Comparison of ENCODE assay signal across 8 cellular contexts in genomic region chr6:51959744-51960383, GRCh38.
DNase-seq lines count a peak whose midpoint lies in the region; ATAC-seq and FAIRE-seq lines count a peak whose summit lies in the region.

No MANE protein-coding gene starts in this region.

- no peak overlapping the region for H3K4me3 ChIP-seq in small intestine (ENCODE audit: low read depth in 1 of 2, low read length in 2 of 2)

- FAIRE-seq in small intestine (lab: Jason Lieb, UNC), result no peak

- ATAC-seq in GM19455 (IDR thresholded peaks at IDR 0.05; ENCODE audit: unreplicated experiment) (peak; percentile 85), HG03565 (IDR thresholded peaks at IDR 0.05; ENCODE audit: unreplicated experiment) (peak; percentile 85)

- H3K27ac ChIP-seq in small intestine (ENCODE audit: low read depth in 1 of 2, low read length in 1 of 2), result no peak overlapping the region

- no peaks in the 10 kb centered on the region for H3K36me3 ChIP-seq in small intestine (ENCODE audit: control insufficient read depth in 2 of 2, insufficient read depth in 2 of 2, low read length in 2 of 2)

- peaks cover 0 to 3% of the 10 kb centered on the region in 2 donors for H3K27me3 ChIP-seq in small intestine (ENCODE audit: control insufficient read depth in 2 of 2, insufficient read depth in 2 of 2, low read length in 2 of 2)

- no peaks in the 10 kb centered on the region for H3K4me1 ChIP-seq in small intestine (ENCODE audit: control insufficient read depth in 2 of 2, insufficient read depth in 1 of 2, low read depth in 1 of 2, low read length in 1 of 2)

- H3K9me3 ChIP-seq in small intestine (ENCODE audit: control insufficient read depth, low read depth), result no peaks in the 10 kb centered on the region

- DNase-seq in ELF-1 (ENCODE audit: low read depth, low spot score) (peak; percentile 85), NCI-H774 (lab: John Stamatoyannopoulos, UW) (peak; percentile 57), amniotic stem cell (lab: John Stamatoyannopoulos, UW) (peak; percentile 17), hippocampal formation (lab: John Stamatoyannopoulos, UW) (peak; percentile 18 to 33), small intestine (peak; percentile 81), cerebellum (ENCODE audit: low spot score) (no peak)

- 8 to 13% (median 12%) methylated on average over 6 of the region's 6 CpGs for WGBS in small intestine, 3 donors
